In genomic region chr1:169878498-169878897, GRCh38 we compare ENCODE assay signal across 19 cellular contexts.
"Had no signal": no experiment of that assay in that cellular context is flagged by ENCODE, and none has a peak within 500 bp of the region (broad histone marks: within the 10 kb centered on the region; RNA-seq: fewer than 3 reads in every experiment).

No MANE protein-coding gene starts in this region.

- DNase-seq: activated CD4-positive, alpha-beta T cell treated with anti-CD3 and anti-CD28 coated beads, Interleukin-2, amount 50 U/mL, for 48 hours; activated naive CD4-positive, alpha-beta T cell; anterior cingulate cortex; central memory CD4-positive, alpha-beta T cell; dorsolateral prefrontal cortex; endodermal cell; foreskin keratinocyte; left colon; stimulated activated CD4-positive, alpha-beta T cell treated with anti-CD3 and anti-CD28 coated beads, Interleukin-12 subunit alpha, Interleukin-12 subunit beta, amount 100 ng/mL, for 4 hours; stimulated activated CD4-positive, alpha-beta T cell treated with anti-CD3 and anti-CD28 coated beads, Interleukin-1b, Interleukin-23, amount 100 ng/mL, for 48 hours; transverse colon had no signal

- H3K4me3 ChIP-seq: dorsolateral prefrontal cortex, hepatocyte, lung, neural progenitor cell, prostate gland, right atrium auricular region, transverse colon had no signal

- H3K27ac ChIP-seq: dorsolateral prefrontal cortex, epithelial cell of prostate, foreskin keratinocyte, hepatocyte, neural progenitor cell, prostate gland, transverse colon had no signal

- ATAC-seq: foreskin keratinocyte, left colon had no signal

- H3K4me3 Mint-ChIP-seq: brain; endodermal cell; neural progenitor cell; stimulated activated naive CD8-positive, alpha-beta T cell treated with anti-CD3 and anti-CD28 coated beads, Interleukin-15, Interleukin-2, amounts not matched to agents 100 ng/mL and 50 ng/mL, for 24 hours had no signal

- H3K27me3 Mint-ChIP-seq: brain; stimulated activated naive CD8-positive, alpha-beta T cell treated with anti-CD3 and anti-CD28 coated beads, Interleukin-15, Interleukin-2, amounts not matched to agents 100 ng/mL and 50 ng/mL, for 24 hours had no signal

- H3K27ac Mint-ChIP-seq: brain; endodermal cell; neural progenitor cell; stimulated activated naive CD8-positive, alpha-beta T cell treated with anti-CD3 and anti-CD28 coated beads, Interleukin-15, Interleukin-2, amounts not matched to agents 100 ng/mL and 50 ng/mL, for 24 hours had no signal

- H3K36me3 ChIP-seq: prostate gland had no signal

- H3K9me3 ChIP-seq: prostate gland, right atrium auricular region, transverse colon had no signal

- H3K9me3 Mint-ChIP-seq: brain; neural progenitor cell; stimulated activated naive CD8-positive, alpha-beta T cell treated with anti-CD3 and anti-CD28 coated beads, Interleukin-15, Interleukin-2, amounts not matched to agents 100 ng/mL and 50 ng/mL, for 24 hours had no signal

- H3K27me3 ChIP-seq: dorsolateral prefrontal cortex, foreskin keratinocyte, hepatocyte, neural progenitor cell, right atrium auricular region, transverse colon had no signal

- H3K4me1 Mint-ChIP-seq: neural progenitor cell had no signal

- H3K4me1 ChIP-seq: foreskin keratinocyte, neural progenitor cell, prostate gland, transverse colon had no signal
